Comparison of ENCODE assay signal across 8 cellular contexts in the genomic region with DNA sequence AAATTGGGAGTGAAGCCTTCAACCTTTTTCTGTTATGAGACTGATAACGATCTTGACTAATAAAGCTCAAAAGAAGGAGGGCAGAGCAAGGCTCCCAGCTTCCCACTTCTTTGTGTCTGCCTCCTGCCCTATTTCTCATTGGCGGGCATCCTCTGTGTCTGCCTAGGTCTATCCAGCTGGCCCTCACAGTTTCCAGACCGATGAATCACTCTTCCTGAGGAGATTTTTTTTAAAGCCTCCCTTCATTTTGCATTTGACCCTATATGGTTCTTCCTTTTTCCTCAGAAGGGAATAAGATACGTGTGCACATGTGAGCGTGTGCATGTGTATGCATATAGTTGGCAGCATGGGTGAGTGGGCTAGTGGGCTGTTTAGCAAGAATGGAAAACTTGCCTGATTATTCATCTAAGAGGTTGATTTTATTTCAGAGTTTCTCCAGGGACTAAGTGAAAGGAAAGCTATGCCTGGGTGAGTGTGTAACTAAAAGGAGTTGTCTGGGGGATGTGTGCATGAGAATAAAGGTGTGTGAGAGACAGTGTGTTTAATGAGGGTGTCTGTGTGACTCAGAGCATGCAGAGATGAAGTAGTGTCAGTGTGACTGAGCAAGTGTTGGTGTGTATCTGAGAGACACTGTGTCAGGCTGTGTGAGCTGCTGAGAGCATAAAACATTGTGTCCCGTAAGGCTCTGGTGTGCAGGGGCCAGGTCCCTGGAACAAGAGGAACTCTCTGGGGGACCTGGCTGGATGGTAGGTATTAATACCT. TPM values are rescaled to one million over a fixed set of nuclear protein-coding genes. Genes with fewer than 3 reads are reported as not detected.
DNase-seq lines count a peak whose midpoint lies in the region; ATAC-seq and TF ChIP-seq lines count a peak whose summit lies in the region.

No MANE protein-coding gene starts in this region.

- ATAC-seq in HG03432 (IDR thresholded peaks at IDR 0.05; ENCODE audit: unreplicated experiment), result no peak
- ATAC-seq in GM19035 (IDR thresholded peaks at IDR 0.05; ENCODE audit: unreplicated experiment), result no peak

- DNase-seq in DMS53 (lab: John Stamatoyannopoulos, UW) (peak; percentile 84), SJSA1 (ENCODE audit: low read depth in 1 of 2, low spot score in 2 of 2) (peak; percentile 64 to 76), fibroblast of mammary gland (ENCODE audit: low read depth) (peak; percentile 96), osteoblast (ENCODE audit: insufficient read length, low spot score, missing footprints) (peak; percentile 95), WERI-Rb-1 (no peak), NCI-H146 (lab: John Stamatoyannopoulos, UW) (no peak)

- H3K27ac ChIP-seq in SJSA1, result peak overlapping the region; percentile 79
- peak overlapping the region; percentile 99 for H3K27ac ChIP-seq in osteoblast (ENCODE audit: low read depth, low read length)
- H3K27ac ChIP-seq in WERI-Rb-1, result no peak overlapping the region

- H3K27me3 ChIP-seq in SJSA1 (replicated peaks), result no peaks in the 10 kb centered on the region
- no peaks in the 10 kb centered on the region for H3K27me3 ChIP-seq in osteoblast (ENCODE audit: insufficient read depth, low read length)
- H3K27me3 ChIP-seq in WERI-Rb-1 (ENCODE audit: insufficient read depth, low read depth, severe bottlenecking), result no peaks in the 10 kb centered on the region

- H3K4me1 ChIP-seq in SJSA1 (replicated peaks) (peaks cover 83% of the 10 kb centered on the region), osteoblast (ENCODE audit: insufficient read depth, low read length) (peaks cover 67% of the 10 kb centered on the region)

- H3K9me3 ChIP-seq in SJSA1 (replicated peaks), result no peaks in the 10 kb centered on the region
- H3K9me3 ChIP-seq in osteoblast (ENCODE audit: low read depth, low read length), result no peaks in the 10 kb centered on the region
- no peaks in the 10 kb centered on the region for H3K9me3 ChIP-seq in WERI-Rb-1 (ENCODE audit: severe bottlenecking)

- H3K79me2 ChIP-seq in osteoblast (ENCODE audit: insufficient read depth, low read length), result peaks cover 29% of the 10 kb centered on the region

- TF ChIP-seq CTCF in fibroblast of mammary gland (conservative IDR thresholded peaks at IDR 0.05; ENCODE audit: control insufficient read depth, insufficient read depth, low read depth, low read length), result no peak
- TF ChIP-seq CTCF in osteoblast (IDR thresholded peaks at IDR 0.05; ENCODE audit: extremely low read depth, low read depth, low read length), result no peak
- no peak for TF ChIP-seq CTCF in WERI-Rb-1 (IDR thresholded peaks at IDR 0.05; ENCODE audit: low read depth, low read length)

- peak overlapping the region; percentile 100 for H3K4me2 ChIP-seq in osteoblast (ENCODE audit: insufficient read depth, low read length)

- H3K36me3 ChIP-seq in SJSA1 (peaks cover 33% of the 10 kb centered on the region), osteoblast (ENCODE audit: insufficient read depth, low read length) (peaks cover 23% of the 10 kb centered on the region), WERI-Rb-1 (no peaks in the 10 kb centered on the region)

- peaks cover 8% of the 10 kb centered on the region for H4K20me1 ChIP-seq in osteoblast (ENCODE audit: insufficient read depth, low read length)

- H2AFZ ChIP-seq in osteoblast (ENCODE audit: low read length), result no peak overlapping the region

- no peak overlapping the region for H3K4me3 ChIP-seq in SJSA1
- H3K4me3 ChIP-seq in fibroblast of mammary gland (ENCODE audit: control insufficient read depth, low read depth, low read length), result peak overlapping the region; percentile 15
- peak overlapping the region; percentile 37 for H3K4me3 ChIP-seq in osteoblast (ENCODE audit: insufficient read depth, low read length)
- H3K4me3 ChIP-seq in WERI-Rb-1 (ENCODE audit: low read depth, low read length), result no peak overlapping the region

RNA-seq across cellular contexts. Expression of a gene that starts 12.2 kb away (rescaled TPM):
- 31.8 and 38.9 TPM in 2 replicates for total RNA-seq in SJSA1 (2014; rRNA removed; shearing (Covaris generic))
- 86.9 and 96.3 TPM in 2 replicates for total RNA-seq in osteoblast

RNA-seq across cellular contexts. Expression of a gene that starts 47.4 kb away (rescaled TPM):
- 70.9 and 102 TPM in 2 replicates for total RNA-seq in SJSA1 (2014; rRNA removed; shearing (Covaris generic))
- 162 and 172 TPM in 2 replicates for total RNA-seq in osteoblast

RNA-seq across cellular contexts. Expression of a gene that starts 53.9 kb away (rescaled TPM):
- 8.2 and 38.5 TPM in 2 replicates for total RNA-seq in SJSA1 (2014; rRNA removed; shearing (Covaris generic))
- 31.8 and 37.7 TPM in 2 replicates for total RNA-seq in osteoblast

RNA-seq across cellular contexts. Expression of a gene that starts 59.8 kb away (rescaled TPM):
- total RNA-seq in SJSA1 (2014; rRNA removed; shearing (Covaris generic)), result not detected in 2 replicates
- not detected in 2 replicates for total RNA-seq in osteoblast

Comparison
In these comparisons a context has a peak if more than half of its experiments do, and no peak if none do; other contexts are left out.
1. DNase-seq: peak in DMS53 (single experiment), SJSA1 (2 of 2), fibroblast of mammary gland (single experiment) and osteoblast (single experiment); none in WERI-Rb-1 (single experiment) and NCI-H146 (single experiment).
2. H3K4me3 ChIP-seq: peak in fibroblast of mammary gland (single experiment) and osteoblast (single experiment); none in SJSA1 (single experiment) and WERI-Rb-1 (single experiment).